ENCODE assay signal across 8 cellular contexts in genomic region chr2:110149330-110150220, GRCh38. TPM values are rescaled to one million over a fixed set of nuclear protein-coding genes. Genes with fewer than 3 reads are reported as not detected.
DNase-seq lines count a peak whose midpoint lies in the region; ATAC-seq and TF ChIP-seq lines count a peak whose summit lies in the region.
"Had no signal": no experiment of that assay in that cellular context is flagged by ENCODE, and none has a peak within 500 bp of the region (broad histone marks: within the 10 kb centered on the region; RNA-seq: fewer than 3 reads in every experiment).

No MANE protein-coding gene starts in this region.

- peaks cover 10% of the 10 kb centered on the region for H3K9me3 Mint-ChIP-seq in osteocyte (ENCODE audit: unreplicated experiment)

- H3K27ac Mint-ChIP-seq in osteocyte (ENCODE audit: unreplicated experiment), result peak overlapping the region; percentile 48

- no peaks in the 10 kb centered on the region for H3K27me3 Mint-ChIP-seq in osteocyte (ENCODE audit: unreplicated experiment)

- peak; percentile 79 for DNase-seq in EL
- peak; percentile 59 for DNase-seq in NCI-H226
- DNase-seq in dedifferentiated amniotic fluid mesenchymal stem cell (ENCODE audit: extremely low spot score), result peak; percentile 47
- DNase-seq in osteocyte (ENCODE audit: extremely low spot score, unreplicated experiment), result no peak
- DNase-seq in central memory CD4-positive, alpha-beta T cell, result no peak
- DNase-seq: NCI-H526 treated with DMSO at 0.1 percent for 48 hours had no signal

- peaks cover 12% of the 10 kb centered on the region for H3K4me1 Mint-ChIP-seq in osteocyte (ENCODE audit: unreplicated experiment)

- no peak overlapping the region for H3K4me3 Mint-ChIP-seq in osteocyte (ENCODE audit: unreplicated experiment)

- ATAC-seq in GM21447 (IDR thresholded peaks at IDR 0.05; ENCODE audit: unreplicated experiment) (no peak), GM19035 (IDR thresholded peaks at IDR 0.05; ENCODE audit: unreplicated experiment) (no peak)

- H3K36me3 Mint-ChIP-seq in osteocyte (ENCODE audit: unreplicated experiment), result peaks cover 6% of the 10 kb centered on the region

- TF ChIP-seq CTCF in osteocyte (IDR thresholded peaks at IDR 0.05), result no peak

RNA-seq across cellular contexts. Expression of gene MALL, which starts 34.0 kb away (rescaled TPM):
- 0.64 and 0.68 TPM in 2 replicates for total RNA-seq in osteocyte

RNA-seq across cellular contexts. Expression of gene NPHP1, which starts 55.2 kb away (rescaled TPM):
- total RNA-seq in osteocyte, result 3.0 and 3.6 TPM in 2 replicates

Comparison
In these comparisons a context has a peak if more than half of its experiments do, and no peak if none do; other contexts are left out.
1. DNase-seq: peak in EL (single experiment), NCI-H226 (single experiment) and dedifferentiated amniotic fluid mesenchymal stem cell (single experiment); none in osteocyte (single experiment) and central memory CD4-positive, alpha-beta T cell (single experiment).